24 cellular contexts compared by ENCODE assay signal in the genomic region with DNA sequence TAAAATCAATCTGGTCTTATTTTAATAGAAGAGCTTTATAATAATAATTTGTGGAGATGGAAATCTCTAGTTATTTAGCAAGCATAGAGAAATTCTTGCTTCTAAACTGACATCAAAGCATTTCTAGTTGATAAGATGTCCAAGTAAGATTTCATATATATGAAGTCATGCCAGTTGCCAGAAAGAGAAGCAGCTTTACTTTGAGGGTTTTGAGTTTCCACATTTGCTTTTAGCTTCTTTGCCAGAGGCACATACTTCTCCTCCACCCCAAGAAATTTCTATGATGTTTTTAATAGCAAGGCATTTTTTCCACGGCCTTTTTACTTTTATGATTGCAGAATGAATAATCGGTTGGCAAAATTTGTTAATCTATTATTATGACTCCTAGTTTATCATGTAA.
"Had no signal": no experiment of that assay in that cellular context is flagged by ENCODE, and none has a peak within 500 bp of the region (broad histone marks: within the 10 kb centered on the region; RNA-seq: fewer than 3 reads in every experiment).

No MANE protein-coding gene starts in this region.

- H2AFZ ChIP-seq: PC-9 had no signal

- FAIRE-seq: TTC549 had no signal

- H3K4me2 ChIP-seq: PC-9 had no signal

- H3K36me3 ChIP-seq: brain microvascular endothelial cell, cardiac muscle cell had no signal

- H3K27ac ChIP-seq: brain microvascular endothelial cell, cardiac muscle cell, PC-9 had no signal

- H3K4me1 Mint-ChIP-seq: activated B cell treated with CpG ODN at 0.5 μM for 24 hours; activated CD4-positive, alpha-beta T cell treated with anti-CD3 and anti-CD28 coated beads, Interleukin-2, amount 10 ng/mL, durations not matched to agents 24 days and 14 days; activated naive CD8-positive, alpha-beta T cell treated with anti-CD3 and anti-CD28 coated beads, Interleukin-2, amount 50 U/mL, for 24 hours had no signal

- H3K36me3 Mint-ChIP-seq: activated naive CD4-positive, alpha-beta T cell treated with anti-CD3 and anti-CD28 coated beads, Interleukin-2, amount 50 U/mL, for 72 hours had no signal

- H3K27me3 Mint-ChIP-seq: activated B cell treated with CpG ODN at 0.5 μM for 24 hours had no signal

- H3K4me3 Mint-ChIP-seq: activated B cell treated with CpG ODN at 0.5 μM for 24 hours; activated CD4-positive, alpha-beta T cell treated with anti-CD3 and anti-CD28 coated beads, Interleukin-2, amount 10 ng/mL, durations not matched to agents 24 days and 14 days; activated CD8-positive, alpha-beta memory T cell treated with anti-CD3 and anti-CD28 coated beads, Interleukin-2, amount 10 ng/mL, durations not matched to agents 7 days and 5 days; activated naive CD8-positive, alpha-beta T cell treated with anti-CD3 and anti-CD28 coated beads, Interleukin-2, amount 50 U/mL, for 24 hours; activated T-cell treated with anti-CD3 and anti-CD28 coated beads, Interleukin-2, amount 50 U/mL, for 4 hours; T-cell had no signal

- DNase-seq: activated B cell treated with CpG ODN at 0.5 μM for 24 hours; activated CD4-positive, alpha-beta T cell treated with anti-CD3 and anti-CD28 coated beads for 1 hour; activated CD4-positive, alpha-beta T cell treated with anti-CD3 and anti-CD28 coated beads, Interleukin-2, amount 10 ng/mL, durations not matched to agents 24 days and 14 days; activated CD4-positive, alpha-beta T cell treated with anti-CD3 and anti-CD28 coated beads, Interleukin-2, amount 50 U/mL, for 48 hours; activated effector memory CD4-positive, alpha-beta T cell treated with anti-CD3 and anti-CD28 coated beads, Interleukin-2, amount 50 U/mL, for 16 hours; activated naive CD4-positive, alpha-beta T cell treated with Interleukin-2 at 50 U/mL for 16 hours; activated naive CD8-positive, alpha-beta T cell treated with anti-CD3 and anti-CD28 coated beads, Interleukin-2, amount 50 U/mL, for 24 hours; activated T-cell treated with anti-CD3 and anti-CD28 coated beads, Interleukin-2, amount 50 U/mL, for 4 hours; brain microvascular endothelial cell; Kasumi-1; NCI-H1105 treated with DMSO at 0.1 percent for 48 hours; NCI-H1436 treated with DMSO at 0.1 percent for 48 hours; NCI-H187 treated with DMSO at 0.1 percent for 48 hours; NCI-H2081 treated with DMSO at 0.1 percent for 48 hours; NCI-H526; NCI-H82; PC-9; SHP77 treated with DMSO at 0.1 percent for 48 hours; T-cell; T1000 had no signal

- H3K9me3 Mint-ChIP-seq: activated B cell treated with CpG ODN at 0.5 μM for 24 hours; activated naive CD8-positive, alpha-beta T cell treated with anti-CD3 and anti-CD28 coated beads, Interleukin-2, amount 50 U/mL, for 24 hours; activated T-cell treated with anti-CD3 and anti-CD28 coated beads, Interleukin-2, amount 50 U/mL, for 4 hours; T-cell had no signal

- H3K27me3 ChIP-seq: brain microvascular endothelial cell, cardiac muscle cell had no signal

- H3K27ac Mint-ChIP-seq: activated B cell treated with CpG ODN at 0.5 μM for 24 hours; activated CD4-positive, alpha-beta T cell treated with anti-CD3 and anti-CD28 coated beads, Interleukin-2, amount 10 ng/mL, durations not matched to agents 24 days and 14 days; activated CD8-positive, alpha-beta memory T cell treated with anti-CD3 and anti-CD28 coated beads, Interleukin-2, amount 10 ng/mL, durations not matched to agents 7 days and 5 days; activated naive CD4-positive, alpha-beta T cell treated with anti-CD3 and anti-CD28 coated beads, Interleukin-2, amount 50 U/mL, for 72 hours; activated naive CD8-positive, alpha-beta T cell treated with anti-CD3 and anti-CD28 coated beads, Interleukin-2, amount 50 U/mL, for 24 hours; T-cell had no signal

- ATAC-seq: activated naive CD4-positive, alpha-beta T cell treated with anti-CD3 and anti-CD28 coated beads, Interleukin-2, amount 50 U/mL, for 72 hours; activated naive CD8-positive, alpha-beta T cell treated with anti-CD3 and anti-CD28 coated beads, Interleukin-2, amount 50 U/mL, for 24 hours; activated T-cell treated with anti-CD3 and anti-CD28 coated beads, Interleukin-2, amount 50 U/mL, for 4 hours; T-cell had no signal

- H3K4me3 ChIP-seq: cardiac muscle cell, PC-9 had no signal
